In the genomic region with DNA sequence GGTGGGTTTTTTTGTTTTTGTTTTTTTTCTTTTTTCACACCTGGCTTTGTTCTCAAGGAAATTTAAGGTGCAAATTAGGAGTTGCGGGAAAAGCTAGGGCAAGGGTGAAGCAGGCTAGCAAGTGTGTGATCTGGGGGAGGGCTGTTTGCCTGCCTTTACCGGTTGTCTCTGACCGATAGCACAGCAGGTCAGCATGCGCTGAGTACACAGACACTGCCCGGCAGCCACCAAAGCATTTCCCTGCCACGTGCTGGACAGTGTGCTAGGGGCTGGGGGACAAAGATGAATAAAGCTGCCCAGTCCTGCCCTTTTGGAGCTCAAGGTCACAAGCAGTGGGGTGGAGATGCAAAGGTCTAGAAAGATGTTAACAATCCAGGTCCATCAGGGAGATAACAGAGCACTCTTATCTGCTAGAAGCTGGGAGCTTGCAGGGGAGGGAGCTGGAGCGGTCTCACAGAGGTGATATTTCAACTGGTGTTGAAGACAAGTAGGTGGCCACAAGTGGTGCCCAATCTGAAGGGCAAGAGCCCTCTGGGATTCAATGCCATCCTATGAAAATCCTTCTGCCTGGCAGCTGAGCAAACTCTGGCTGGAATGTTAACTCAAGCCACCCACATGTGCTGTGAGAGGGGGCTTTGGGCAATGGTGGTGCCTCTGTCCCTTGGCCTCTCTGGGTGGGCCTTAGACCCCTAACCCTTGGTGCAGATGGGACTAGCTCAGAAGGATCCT, we compare ENCODE assay signal across 1 cellular context.
TF ChIP-seq lines count a peak whose summit lies in the region.

No MANE protein-coding gene starts in this region.

TF ChIP-seq in K562, 482 proteins besides CTCF, POLR2A, EP300 and RAD21 (continued from another document and continues in another):
- TF ChIP-seq, protein P1, sequence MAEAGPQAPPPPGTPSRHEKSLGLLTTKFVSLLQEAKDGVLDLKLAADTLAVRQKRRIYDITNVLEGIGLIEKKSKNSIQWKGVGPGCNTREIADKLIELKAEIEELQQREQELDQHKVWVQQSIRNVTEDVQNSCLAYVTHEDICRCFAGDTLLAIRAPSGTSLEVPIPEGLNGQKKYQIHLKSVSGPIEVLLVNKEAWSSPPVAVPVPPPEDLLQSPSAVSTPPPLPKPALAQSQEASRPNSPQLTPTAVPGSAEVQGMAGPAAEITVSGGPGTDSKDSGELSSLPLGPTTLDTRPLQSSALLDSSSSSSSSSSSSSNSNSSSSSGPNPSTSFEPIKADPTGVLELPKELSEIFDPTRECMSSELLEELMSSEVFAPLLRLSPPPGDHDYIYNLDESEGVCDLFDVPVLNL (CRISPR knock-in tag; IDR thresholded peaks at IDR 0.05; ENCODE audit: low read depth) = 0 out of 2 replicates have a peak, but pooled peaks have one; percentile 35
- TF ChIP-seq HMG20A (CRISPR knock-in tag; conservative IDR thresholded peaks at IDR 0.05) (no peak), ZFP1 (CRISPR knock-in tag; IDR thresholded peaks at IDR 0.05) (no peak), PURB (CRISPR knock-in tag; IDR thresholded peaks at IDR 0.05; ENCODE audit: low read depth) (no peak), ZNF282 (CRISPR knock-in tag; IDR thresholded peaks at IDR 0.05) (no peak), SIX5 (IDR thresholded peaks at IDR 0.05; ENCODE audit: borderline replicate concordance in 1 of 2, insufficient read depth in 1 of 2, low read depth in 1 of 2, low read length in 2 of 2) (no peak), KDM1A (IDR thresholded peaks at IDR 0.05) (peak; percentile 45 to 66; a peak in 2 of 4 replicates), CBFB (CRISPR knock-in tag; IDR thresholded peaks at IDR 0.05) (0 out of 2 replicates have a peak, but pooled peaks have one; percentile 70), HDAC6 (IDR thresholded peaks at IDR 0.05; ENCODE audit: low read depth, low read length) (no peak), RBM15 (IDR thresholded peaks at IDR 0.05; ENCODE audit: insufficient read depth, low read length) (no peak), MAFF (IDR thresholded peaks at IDR 0.05; ENCODE audit: low read length) (no peak), GABPB1 (CRISPR knock-in tag; IDR thresholded peaks at IDR 0.05) (no peak), ZNF583 (CRISPR knock-in tag; IDR thresholded peaks at IDR 0.05) (no peak), MEIS2 (IDR thresholded peaks at IDR 0.05; ENCODE audit: partially characterized antibody) (peak; percentile 19), HEY1 (CRISPR knock-in tag; IDR thresholded peaks at IDR 0.05; ENCODE audit: borderline replicate concordance) (no peak), NFE2L1 (tag; IDR thresholded peaks at IDR 0.05; ENCODE audit: borderline replicate concordance, low read depth) (no peak), ZNF785 (CRISPR knock-in tag; IDR thresholded peaks at IDR 0.05) (no peak), SAFB (IDR thresholded peaks at IDR 0.05; ENCODE audit: borderline replicate concordance, low read depth, low read length) (no peak), CCAR2 (IDR thresholded peaks at IDR 0.05; ENCODE audit: low read depth, low read length) (no peak), ZNF134 (CRISPR knock-in tag; conservative IDR thresholded peaks at IDR 0.05) (no peak), TEAD1 (CRISPR knock-in tag; IDR thresholded peaks at IDR 0.05) (no peak), ZNF668 (CRISPR knock-in tag; IDR thresholded peaks at IDR 0.05) (no peak), ZNF551 (CRISPR knock-in tag; IDR thresholded peaks at IDR 0.05) (no peak), NCOA1 (IDR thresholded peaks at IDR 0.05; ENCODE audit: low read depth) (no peak), ZNF75A (CRISPR knock-in tag; IDR thresholded peaks at IDR 0.05) (no peak), TCF7 (IDR thresholded peaks at IDR 0.05; ENCODE audit: borderline replicate concordance) (no peak), ZNF316 (IDR thresholded peaks at IDR 0.05) (no peak), GTF2E2 (tag; IDR thresholded peaks at IDR 0.05) (no peak), SP2 (IDR thresholded peaks at IDR 0.05; ENCODE audit: extremely low read depth, low read depth, low read length, poor library complexity, severe bottlenecking) (no peak), NRF1 (conservative IDR thresholded peaks at IDR 0.05 in 1 of 2, IDR thresholded peaks at IDR 0.05 in 1 of 2) (peak; percentile 54 to 60), TOE1 (IDR thresholded peaks at IDR 0.05; ENCODE audit: borderline replicate concordance) (no peak; the same call in 1 of the 2 replicates), TOE1 (CRISPR knock-in tag; IDR thresholded peaks at IDR 0.05; ENCODE audit: borderline replicate concordance, low read depth) (no peak), ZNF699 (CRISPR knock-in tag; IDR thresholded peaks at IDR 0.05; ENCODE audit: insufficient replicate concordance) (no peak), ZNF311 (CRISPR knock-in tag; IDR thresholded peaks at IDR 0.05) (no peak), MTA3 (IDR thresholded peaks at IDR 0.05; ENCODE audit: borderline replicate concordance) (peak; percentile 66; the same call in 1 of the 2 replicates), DPF2 (IDR thresholded peaks at IDR 0.05) (peak; percentile 90), ZKSCAN1 (IDR thresholded peaks at IDR 0.05; ENCODE audit: low read depth, low read length) (no peak)
- TF ChIP-seq, protein P2, sequence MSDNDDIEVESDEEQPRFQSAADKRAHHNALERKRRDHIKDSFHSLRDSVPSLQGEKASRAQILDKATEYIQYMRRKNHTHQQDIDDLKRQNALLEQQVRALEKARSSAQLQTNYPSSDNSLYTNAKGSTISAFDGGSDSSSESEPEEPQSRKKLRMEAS (CRISPR knock-in tag; IDR thresholded peaks at IDR 0.05) = peak; percentile 93
- TF ChIP-seq, protein P3, sequence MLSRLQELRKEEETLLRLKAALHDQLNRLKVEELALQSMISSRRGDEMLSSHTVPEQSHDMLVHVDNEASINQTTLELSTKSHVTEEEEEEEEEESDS (CRISPR knock-in tag; IDR thresholded peaks at IDR 0.05) = no peak
- TF ChIP-seq, protein P4, sequence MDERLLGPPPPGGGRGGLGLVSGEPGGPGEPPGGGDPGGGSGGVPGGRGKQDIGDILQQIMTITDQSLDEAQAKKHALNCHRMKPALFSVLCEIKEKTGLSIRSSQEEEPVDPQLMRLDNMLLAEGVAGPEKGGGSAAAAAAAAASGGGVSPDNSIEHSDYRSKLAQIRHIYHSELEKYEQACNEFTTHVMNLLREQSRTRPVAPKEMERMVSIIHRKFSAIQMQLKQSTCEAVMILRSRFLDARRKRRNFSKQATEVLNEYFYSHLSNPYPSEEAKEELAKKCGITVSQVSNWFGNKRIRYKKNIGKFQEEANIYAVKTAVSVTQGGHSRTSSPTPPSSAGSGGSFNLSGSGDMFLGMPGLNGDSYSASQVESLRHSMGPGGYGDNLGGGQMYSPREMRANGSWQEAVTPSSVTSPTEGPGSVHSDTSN (CRISPR knock-in tag; IDR thresholded peaks at IDR 0.05; ENCODE audit: low read depth) = no peak
- TF ChIP-seq, protein P4 (tag; conservative IDR thresholded peaks at IDR 0.05; ENCODE audit: low read depth) = 0 out of 2 replicates have a peak, but pooled peaks have one; percentile 26
- TF ChIP-seq, protein P5, sequence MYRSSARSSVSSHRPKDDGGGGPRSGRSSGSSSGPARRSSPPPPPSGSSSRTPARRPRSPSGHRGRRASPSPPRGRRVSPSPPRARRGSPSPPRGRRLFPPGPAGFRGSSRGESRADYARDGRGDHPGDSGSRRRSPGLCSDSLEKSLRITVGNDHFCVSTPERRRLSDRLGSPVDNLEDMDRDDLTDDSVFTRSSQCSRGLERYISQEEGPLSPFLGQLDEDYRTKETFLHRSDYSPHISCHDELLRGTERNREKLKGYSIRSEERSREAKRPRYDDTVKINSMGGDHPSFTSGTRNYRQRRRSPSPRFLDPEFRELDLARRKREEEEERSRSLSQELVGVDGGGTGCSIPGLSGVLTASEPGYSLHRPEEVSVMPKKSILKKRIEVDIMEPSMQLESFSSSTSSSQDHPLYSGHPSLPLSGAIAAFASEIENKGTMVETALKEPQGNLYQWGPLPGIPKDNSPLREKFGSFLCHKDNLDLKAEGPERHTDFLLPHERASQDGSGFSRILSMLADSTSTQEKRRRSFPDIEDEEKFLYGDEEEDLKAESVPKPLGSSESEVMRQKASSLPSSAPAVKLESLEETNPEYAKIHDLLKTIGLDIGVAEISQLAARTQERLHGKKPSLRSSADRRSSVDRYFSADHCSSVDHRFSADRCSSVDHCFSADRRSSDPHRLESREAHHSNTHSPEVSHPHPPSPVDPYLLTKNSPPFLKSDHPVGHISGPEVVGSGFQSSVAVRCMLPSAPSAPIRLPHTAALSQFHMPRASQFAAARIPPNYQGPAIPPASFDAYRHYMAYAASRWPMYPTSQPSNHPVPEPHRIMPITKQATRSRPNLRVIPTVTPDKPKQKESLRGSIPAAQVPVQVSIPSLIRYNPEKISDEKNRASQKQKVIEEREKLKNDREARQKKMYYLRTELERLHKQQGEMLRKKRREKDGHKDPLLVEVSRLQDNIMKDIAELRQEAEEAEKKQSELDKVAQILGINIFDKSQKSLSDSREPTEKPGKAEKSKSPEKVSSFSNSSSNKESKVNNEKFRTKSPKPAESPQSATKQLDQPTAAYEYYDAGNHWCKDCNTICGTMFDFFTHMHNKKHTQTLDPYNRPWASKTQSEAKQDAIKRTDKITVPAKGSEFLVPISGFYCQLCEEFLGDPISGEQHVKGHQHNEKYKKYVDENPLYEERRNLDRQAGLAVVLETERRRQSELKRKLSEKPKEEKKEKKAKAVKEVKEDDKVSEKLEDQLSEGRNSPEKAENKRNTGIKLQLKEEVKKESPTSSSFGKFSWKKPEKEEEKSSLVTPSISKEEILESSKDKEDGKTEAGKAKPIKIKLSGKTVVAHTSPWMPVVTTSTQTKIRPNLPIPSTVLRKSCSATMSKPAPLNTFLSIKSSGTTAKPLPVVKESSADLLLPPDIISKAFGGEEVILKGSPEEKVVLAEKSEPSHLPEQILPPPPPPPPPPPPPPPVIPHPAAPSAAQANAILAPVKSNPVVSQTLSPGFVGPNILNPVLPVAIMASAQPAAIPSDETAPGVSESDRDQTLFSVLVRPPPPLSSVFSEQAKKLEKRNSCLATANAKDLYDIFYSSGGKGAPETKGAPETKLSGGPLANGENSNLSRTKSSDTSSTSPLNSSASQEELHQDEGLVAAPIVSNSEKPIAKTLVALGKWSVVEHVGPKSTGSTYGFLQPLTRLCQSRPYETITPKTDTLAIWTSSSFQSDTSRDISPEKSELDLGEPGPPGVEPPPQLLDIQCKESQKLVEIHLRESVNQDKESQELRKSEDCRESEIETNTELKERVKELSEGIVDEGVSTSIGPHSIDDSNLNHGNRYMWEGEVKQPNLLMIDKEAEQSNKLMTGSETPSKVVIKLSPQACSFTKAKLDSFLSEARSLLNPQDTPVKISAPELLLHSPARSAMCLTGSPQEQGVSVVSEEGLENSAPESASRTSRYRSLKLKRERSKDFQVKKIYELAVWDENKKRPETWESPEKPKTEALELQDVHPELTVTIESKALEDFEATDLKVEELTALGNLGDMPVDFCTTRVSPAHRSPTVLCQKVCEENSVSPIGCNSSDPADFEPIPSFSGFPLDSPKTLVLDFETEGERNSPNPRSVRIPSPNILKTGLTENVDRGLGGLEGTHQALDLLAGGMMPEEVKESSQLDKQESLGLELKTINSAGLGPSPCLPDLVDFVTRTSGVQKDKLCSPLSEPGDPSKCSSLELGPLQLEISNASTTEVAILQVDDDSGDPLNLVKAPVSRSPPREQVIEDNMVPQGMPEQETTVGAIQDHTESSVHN (IDR thresholded peaks at IDR 0.05; ENCODE audit: borderline replicate concordance in 1 of 2, low read depth in 1 of 2) = no peak
- TF ChIP-seq, protein P6, sequence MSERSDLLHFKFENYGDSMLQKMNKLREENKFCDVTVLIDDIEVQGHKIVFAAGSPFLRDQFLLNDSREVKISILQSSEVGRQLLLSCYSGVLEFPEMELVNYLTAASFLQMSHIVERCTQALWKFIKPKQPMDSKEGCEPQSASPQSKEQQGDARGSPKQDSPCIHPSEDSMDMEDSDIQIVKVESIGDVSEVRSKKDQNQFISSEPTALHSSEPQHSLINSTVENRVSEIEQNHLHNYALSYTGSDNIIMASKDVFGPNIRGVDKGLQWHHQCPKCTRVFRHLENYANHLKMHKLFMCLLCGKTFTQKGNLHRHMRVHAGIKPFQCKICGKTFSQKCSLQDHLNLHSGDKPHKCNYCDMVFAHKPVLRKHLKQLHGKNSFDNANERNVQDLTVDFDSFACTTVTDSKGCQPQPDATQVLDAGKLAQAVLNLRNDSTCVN (CRISPR knock-in tag; IDR thresholded peaks at IDR 0.05) = no peak
- TF ChIP-seq, protein P7, sequence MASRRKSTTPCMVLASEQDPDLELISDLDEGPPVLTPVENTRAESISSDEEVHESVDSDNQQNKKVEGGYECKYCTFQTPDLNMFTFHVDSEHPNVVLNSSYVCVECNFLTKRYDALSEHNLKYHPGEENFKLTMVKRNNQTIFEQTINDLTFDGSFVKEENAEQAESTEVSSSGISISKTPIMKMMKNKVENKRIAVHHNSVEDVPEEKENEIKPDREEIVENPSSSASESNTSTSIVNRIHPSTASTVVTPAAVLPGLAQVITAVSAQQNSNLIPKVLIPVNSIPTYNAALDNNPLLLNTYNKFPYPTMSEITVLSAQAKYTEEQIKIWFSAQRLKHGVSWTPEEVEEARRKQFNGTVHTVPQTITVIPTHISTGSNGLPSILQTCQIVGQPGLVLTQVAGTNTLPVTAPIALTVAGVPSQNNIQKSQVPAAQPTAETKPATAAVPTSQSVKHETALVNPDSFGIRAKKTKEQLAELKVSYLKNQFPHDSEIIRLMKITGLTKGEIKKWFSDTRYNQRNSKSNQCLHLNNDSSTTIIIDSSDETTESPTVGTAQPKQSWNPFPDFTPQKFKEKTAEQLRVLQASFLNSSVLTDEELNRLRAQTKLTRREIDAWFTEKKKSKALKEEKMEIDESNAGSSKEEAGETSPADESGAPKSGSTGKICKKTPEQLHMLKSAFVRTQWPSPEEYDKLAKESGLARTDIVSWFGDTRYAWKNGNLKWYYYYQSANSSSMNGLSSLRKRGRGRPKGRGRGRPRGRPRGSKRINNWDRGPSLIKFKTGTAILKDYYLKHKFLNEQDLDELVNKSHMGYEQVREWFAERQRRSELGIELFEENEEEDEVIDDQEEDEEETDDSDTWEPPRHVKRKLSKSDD (conservative IDR thresholded peaks at IDR 0.05; ENCODE audit: low read length) = no peak
